8 cellular contexts compared by ENCODE assay signal in the genomic region with DNA sequence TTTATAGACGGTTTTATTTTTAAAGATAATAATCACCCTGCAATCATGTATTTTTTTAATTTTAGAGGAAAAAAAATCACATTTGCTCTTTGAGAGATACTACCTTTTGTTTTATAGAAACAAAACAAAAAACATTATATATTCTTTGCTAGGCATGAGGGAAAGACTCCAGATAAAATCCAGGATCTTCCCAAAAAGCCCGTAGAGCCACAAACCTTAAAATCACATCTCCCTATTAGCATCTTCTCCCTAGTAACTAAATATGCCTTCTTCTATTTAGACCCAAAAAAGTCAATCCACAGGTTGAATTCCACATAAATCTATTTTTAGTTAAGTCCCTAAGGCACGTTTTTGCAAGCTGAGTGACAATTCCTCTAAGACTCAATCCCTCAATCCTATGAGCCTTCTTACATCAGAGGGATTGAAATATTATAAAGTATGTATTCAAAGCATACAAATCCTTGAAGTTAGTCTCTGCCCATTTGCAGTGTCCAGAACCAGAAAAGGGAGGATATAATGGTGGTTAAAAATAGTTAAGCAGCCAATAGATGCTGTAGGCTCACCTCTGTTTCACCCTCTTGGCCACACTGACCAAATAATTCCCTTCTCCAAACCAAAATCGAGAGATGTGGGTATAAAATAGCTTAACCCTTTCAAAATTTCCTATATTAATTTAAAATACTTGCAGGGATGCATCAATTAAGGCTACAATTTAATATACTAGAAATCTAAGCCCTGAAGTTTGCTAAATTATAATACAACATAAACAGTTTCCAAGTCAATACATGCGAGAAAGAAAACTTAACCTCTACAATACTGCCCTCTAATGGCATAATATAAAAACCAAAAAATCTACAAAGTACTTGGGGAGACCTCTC.
DNase-seq lines count a peak whose midpoint lies in the region; ATAC-seq and TF ChIP-seq lines count a peak whose summit lies in the region.

No MANE protein-coding gene starts in this region.

- H3K9me3 Mint-ChIP-seq in activated T-cell treated with anti-CD3 and anti-CD28 coated beads, Interleukin-2, amount 50 U/mL, for 4 hours = no peaks in the 10 kb centered on the region
- H3K9me3 Mint-ChIP-seq in activated naive CD8-positive, alpha-beta T cell (ENCODE audit: low read depth) = no peaks in the 10 kb centered on the region

- ATAC-seq in activated T-cell treated with anti-CD3 and anti-CD28 coated beads, Interleukin-2, amount 50 U/mL, for 4 hours = peak in 1 of 2 donors; percentile 42
- peak in 1 of 2 donors; percentile 22 for ATAC-seq in gastrocnemius medialis
- no peak for ATAC-seq in GM19455 (IDR thresholded peaks at IDR 0.05; ENCODE audit: unreplicated experiment)
- no peak for ATAC-seq in GM19324 (IDR thresholded peaks at IDR 0.05; ENCODE audit: low FRiP score, unreplicated experiment)

- H3K4me3 ChIP-seq in left ventricle myocardium inferior (peak overlapping the region; percentile 87), gastrocnemius medialis (peak overlapping the region; percentile 79 to 85 (median 82))

- H3K27ac Mint-ChIP-seq in activated naive CD8-positive, alpha-beta T cell = no peak overlapping the region

- no peak for TF ChIP-seq POLR2A in gastrocnemius medialis (IDR thresholded peaks at IDR 0.05)

- DNase-seq in activated T-cell treated with anti-CD3 and anti-CD28 coated beads, Interleukin-2, amount 50 U/mL, for 4 hours = no peak
- DNase-seq in activated T-cell treated with anti-CD3 and anti-CD28 coated beads, Interleukin-2, amount 50 U/mL, for 1 hour = no peak
- DNase-seq in NCI-H1694 treated with DMSO at 0.1 percent for 48 hours (lab: John Stamatoyannopoulos, UW) (peak; percentile 69), left ventricle myocardium inferior (no peak), gastrocnemius medialis (no peak)

- no peaks in the 10 kb centered on the region for H3K9me3 ChIP-seq in left ventricle myocardium inferior (replicated peaks)
- H3K9me3 ChIP-seq in gastrocnemius medialis = no peaks in the 10 kb centered on the region

- peaks cover 23% of the 10 kb centered on the region for H3K4me1 Mint-ChIP-seq in activated T-cell treated with anti-CD3 and anti-CD28 coated beads, Interleukin-2, amount 50 U/mL, for 4 hours (ENCODE audit: low read depth)
- H3K4me1 Mint-ChIP-seq in activated naive CD8-positive, alpha-beta T cell (ENCODE audit: low read depth) = peaks cover 28% of the 10 kb centered on the region

- TF ChIP-seq CTCF in left ventricle myocardium inferior (IDR thresholded peaks at IDR 0.05; ENCODE audit: borderline replicate concordance) (peak; percentile 65), gastrocnemius medialis (IDR thresholded peaks at IDR 0.05 in 4 of 5, conservative IDR thresholded peaks at IDR 0.05 in 1 of 5) (peak; percentile 44 to 63 (median 61))

- peaks cover 12% of the 10 kb centered on the region for H3K27me3 Mint-ChIP-seq in activated T-cell treated with anti-CD3 and anti-CD28 coated beads, Interleukin-2, amount 50 U/mL, for 4 hours (ENCODE audit: low read depth)
- H3K27me3 Mint-ChIP-seq in activated naive CD8-positive, alpha-beta T cell = no peaks in the 10 kb centered on the region

- intact Hi-C loops in left ventricle myocardium inferior (cut with micrococcal nuclease) = loop anchor here (2.0 to 5.0 kb wide), 3 partner anchors 200 to 533 kb away; no protein-coding TSS in a partner anchor
- intact Hi-C loops in gastrocnemius medialis (cut with DNase I; ENCODE audit: low total_unique reads) = loop anchor here (1.0 to 2.0 kb wide), 4 partner anchors 201 to 529 kb away; no protein-coding TSS in a partner anchor

- H3K36me3 Mint-ChIP-seq in activated T-cell treated with anti-CD3 and anti-CD28 coated beads, Interleukin-2, amount 50 U/mL, for 4 hours (ENCODE audit: insufficient read depth) = peaks cover 4% of the 10 kb centered on the region
- H3K36me3 Mint-ChIP-seq in activated naive CD8-positive, alpha-beta T cell = no peaks in the 10 kb centered on the region

- peak overlapping the region; percentile 83 for H3K4me3 Mint-ChIP-seq in activated T-cell treated with anti-CD3 and anti-CD28 coated beads, Interleukin-2, amount 50 U/mL, for 4 hours
- peak overlapping the region; percentile 86 for H3K4me3 Mint-ChIP-seq in activated naive CD8-positive, alpha-beta T cell

- in situ Hi-C loops in gastrocnemius medialis (cut with MboI; ENCODE audit: low sequenced_read_pairs in 4 of 4) = loop anchor here (5.0 to 25.0 kb wide), 10 partner anchors 123 to 533 kb away; no protein-coding TSS in a partner anchor

- H3K27ac ChIP-seq in left ventricle myocardium inferior (replicated peaks) (peak overlapping the region; percentile 95), gastrocnemius medialis (peak overlapping the region; percentile 87 to 95 (median 92))

- H3K4me1 ChIP-seq in left ventricle myocardium inferior (peaks cover 53% of the 10 kb centered on the region), gastrocnemius medialis (peaks cover 38 to 45% of the 10 kb centered on the region in 2 donors)

- no peaks in the 10 kb centered on the region for H3K27me3 ChIP-seq in left ventricle myocardium inferior (ENCODE audit: low read depth)
- H3K27me3 ChIP-seq in gastrocnemius medialis = no peaks in the 10 kb centered on the region

- H3K36me3 ChIP-seq in left ventricle myocardium inferior (peaks cover 24% of the 10 kb centered on the region), gastrocnemius medialis (peaks cover 0 to 19% of the 10 kb centered on the region in 2 donors)
